1 cellular context compared by ENCODE assay signal in genomic region chr16:69031877-69032301, GRCh38.
TF ChIP-seq lines count a peak whose summit lies in the region.

No MANE protein-coding gene starts in this region.

TF ChIP-seq in HepG2, 621 proteins besides CTCF, POLR2A, EP300 and RAD21 (continued from another document and continues in another):
- TF ChIP-seq ZBED4 (CRISPR knock-in tag; IDR thresholded peaks at IDR 0.05; ENCODE audit: borderline replicate concordance) (no peak), THAP11 (CRISPR knock-in tag; IDR thresholded peaks at IDR 0.05) (peak; percentile 39; the same call in 1 of the 2 replicates), HMG20A (CRISPR knock-in tag; IDR thresholded peaks at IDR 0.05; ENCODE audit: borderline replicate concordance) (peak; percentile 73; the same call in 1 of the 2 replicates), RXRA (CRISPR knock-in tag; IDR thresholded peaks at IDR 0.05) (peak; percentile 82), DPF2 (CRISPR knock-in tag; IDR thresholded peaks at IDR 0.05; ENCODE audit: borderline replicate concordance, low read depth) (peak; percentile 45; the same call in 1 of the 2 replicates), ZNF724P (CRISPR knock-in tag; IDR thresholded peaks at IDR 0.05; ENCODE audit: borderline replicate concordance) (no peak), PBX3 (CRISPR knock-in tag; IDR thresholded peaks at IDR 0.05; ENCODE audit: borderline replicate concordance) (no peak), GPN1 (CRISPR knock-in tag; IDR thresholded peaks at IDR 0.05; ENCODE audit: borderline replicate concordance) (no peak), NFIB (CRISPR knock-in tag; IDR thresholded peaks at IDR 0.05; ENCODE audit: borderline replicate concordance) (no peak), ZNF564 (CRISPR knock-in tag; IDR thresholded peaks at IDR 0.05) (0 out of 2 replicates have a peak, but pooled peaks have one; percentile 47), ZNF883 (CRISPR knock-in tag; IDR thresholded peaks at IDR 0.05; ENCODE audit: not compliant biosample characterization) (no peak), ZNF557 (CRISPR knock-in tag; IDR thresholded peaks at IDR 0.05) (no peak), HNF4A (CRISPR knock-in tag; IDR thresholded peaks at IDR 0.05) (peak; percentile 85), POGZ (CRISPR knock-in tag; IDR thresholded peaks at IDR 0.05) (0 out of 2 replicates have a peak, but pooled peaks have one; percentile 37), ZNF124 (CRISPR knock-in tag; IDR thresholded peaks at IDR 0.05) (no peak), CREB1 (IDR thresholded peaks at IDR 0.05) (0 out of 2 replicates have a peak, but pooled peaks have one; percentile 9), CREB1 (CRISPR knock-in tag; IDR thresholded peaks at IDR 0.05) (0 out of 2 replicates have a peak, but pooled peaks have one; percentile 29), NR2F6 (IDR thresholded peaks at IDR 0.05) (peak; percentile 41), NR2F6 (CRISPR knock-in tag; IDR thresholded peaks at IDR 0.05) (peak; percentile 41), FOXK1 (CRISPR knock-in tag; IDR thresholded peaks at IDR 0.05; ENCODE audit: borderline replicate concordance, low read depth) (peak; percentile 26; the same call in 1 of the 2 replicates), ATF7 (IDR thresholded peaks at IDR 0.05) (no peak), ATF7 (CRISPR knock-in tag; IDR thresholded peaks at IDR 0.05) (no peak), SPEN (CRISPR knock-in tag; IDR thresholded peaks at IDR 0.05; ENCODE audit: low read depth) (0 out of 2 replicates have a peak, but pooled peaks have one; percentile 35), SOX5 (CRISPR knock-in tag; IDR thresholded peaks at IDR 0.05; ENCODE audit: borderline replicate concordance) (peak; percentile 61; the same call in 1 of the 2 replicates), RNF2 (conservative IDR thresholded peaks at IDR 0.05; ENCODE audit: low read depth) (no peak), TFAP4 (IDR thresholded peaks at IDR 0.05; ENCODE audit: borderline replicate concordance, low read depth) (peak; percentile 99), FOSL1 (CRISPR knock-in tag; IDR thresholded peaks at IDR 0.05; ENCODE audit: borderline replicate concordance) (peak; percentile 86; the same call in 1 of the 2 replicates), DMAP1 (CRISPR knock-in tag; IDR thresholded peaks at IDR 0.05) (0 out of 2 replicates have a peak, but pooled peaks have one; percentile 27), TGIF2 (CRISPR knock-in tag; IDR thresholded peaks at IDR 0.05) (peak; percentile 57; the same call in 1 of the 2 replicates), ZNF335 (CRISPR knock-in tag; IDR thresholded peaks at IDR 0.05) (peak; percentile 65; the same call in 1 of the 2 replicates)
- TF ChIP-seq, protein P1, sequence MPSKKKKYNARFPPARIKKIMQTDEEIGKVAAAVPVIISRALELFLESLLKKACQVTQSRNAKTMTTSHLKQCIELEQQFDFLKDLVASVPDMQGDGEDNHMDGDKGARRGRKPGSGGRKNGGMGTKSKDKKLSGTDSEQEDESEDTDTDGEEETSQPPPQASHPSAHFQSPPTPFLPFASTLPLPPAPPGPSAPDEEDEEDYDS (CRISPR knock-in tag; IDR thresholded peaks at IDR 0.05): peak; percentile 21; the same call in 1 of the 2 replicates
- TF ChIP-seq, protein P2, sequence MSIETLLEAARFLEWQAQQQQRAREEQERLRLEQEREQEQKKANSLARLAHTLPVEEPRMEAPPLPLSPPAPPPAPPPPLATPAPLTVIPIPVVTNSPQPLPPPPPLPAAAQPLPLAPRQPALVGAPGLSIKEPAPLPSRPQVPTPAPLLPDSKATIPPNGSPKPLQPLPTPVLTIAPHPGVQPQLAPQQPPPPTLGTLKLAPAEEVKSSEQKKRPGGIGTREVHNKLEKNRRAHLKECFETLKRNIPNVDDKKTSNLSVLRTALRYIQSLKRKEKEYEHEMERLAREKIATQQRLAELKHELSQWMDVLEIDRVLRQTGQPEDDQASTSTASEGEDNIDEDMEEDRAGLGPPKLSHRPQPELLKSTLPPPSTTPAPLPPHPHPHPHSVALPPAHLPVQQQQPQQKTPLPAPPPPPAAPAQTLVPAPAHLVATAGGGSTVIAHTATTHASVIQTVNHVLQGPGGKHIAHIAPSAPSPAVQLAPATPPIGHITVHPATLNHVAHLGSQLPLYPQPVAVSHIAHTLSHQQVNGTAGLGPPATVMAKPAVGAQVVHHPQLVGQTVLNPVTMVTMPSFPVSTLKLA (IDR thresholded peaks at IDR 0.05): peak; percentile 38; the same call in 1 of the 2 replicates
- TF ChIP-seq, protein P3, sequence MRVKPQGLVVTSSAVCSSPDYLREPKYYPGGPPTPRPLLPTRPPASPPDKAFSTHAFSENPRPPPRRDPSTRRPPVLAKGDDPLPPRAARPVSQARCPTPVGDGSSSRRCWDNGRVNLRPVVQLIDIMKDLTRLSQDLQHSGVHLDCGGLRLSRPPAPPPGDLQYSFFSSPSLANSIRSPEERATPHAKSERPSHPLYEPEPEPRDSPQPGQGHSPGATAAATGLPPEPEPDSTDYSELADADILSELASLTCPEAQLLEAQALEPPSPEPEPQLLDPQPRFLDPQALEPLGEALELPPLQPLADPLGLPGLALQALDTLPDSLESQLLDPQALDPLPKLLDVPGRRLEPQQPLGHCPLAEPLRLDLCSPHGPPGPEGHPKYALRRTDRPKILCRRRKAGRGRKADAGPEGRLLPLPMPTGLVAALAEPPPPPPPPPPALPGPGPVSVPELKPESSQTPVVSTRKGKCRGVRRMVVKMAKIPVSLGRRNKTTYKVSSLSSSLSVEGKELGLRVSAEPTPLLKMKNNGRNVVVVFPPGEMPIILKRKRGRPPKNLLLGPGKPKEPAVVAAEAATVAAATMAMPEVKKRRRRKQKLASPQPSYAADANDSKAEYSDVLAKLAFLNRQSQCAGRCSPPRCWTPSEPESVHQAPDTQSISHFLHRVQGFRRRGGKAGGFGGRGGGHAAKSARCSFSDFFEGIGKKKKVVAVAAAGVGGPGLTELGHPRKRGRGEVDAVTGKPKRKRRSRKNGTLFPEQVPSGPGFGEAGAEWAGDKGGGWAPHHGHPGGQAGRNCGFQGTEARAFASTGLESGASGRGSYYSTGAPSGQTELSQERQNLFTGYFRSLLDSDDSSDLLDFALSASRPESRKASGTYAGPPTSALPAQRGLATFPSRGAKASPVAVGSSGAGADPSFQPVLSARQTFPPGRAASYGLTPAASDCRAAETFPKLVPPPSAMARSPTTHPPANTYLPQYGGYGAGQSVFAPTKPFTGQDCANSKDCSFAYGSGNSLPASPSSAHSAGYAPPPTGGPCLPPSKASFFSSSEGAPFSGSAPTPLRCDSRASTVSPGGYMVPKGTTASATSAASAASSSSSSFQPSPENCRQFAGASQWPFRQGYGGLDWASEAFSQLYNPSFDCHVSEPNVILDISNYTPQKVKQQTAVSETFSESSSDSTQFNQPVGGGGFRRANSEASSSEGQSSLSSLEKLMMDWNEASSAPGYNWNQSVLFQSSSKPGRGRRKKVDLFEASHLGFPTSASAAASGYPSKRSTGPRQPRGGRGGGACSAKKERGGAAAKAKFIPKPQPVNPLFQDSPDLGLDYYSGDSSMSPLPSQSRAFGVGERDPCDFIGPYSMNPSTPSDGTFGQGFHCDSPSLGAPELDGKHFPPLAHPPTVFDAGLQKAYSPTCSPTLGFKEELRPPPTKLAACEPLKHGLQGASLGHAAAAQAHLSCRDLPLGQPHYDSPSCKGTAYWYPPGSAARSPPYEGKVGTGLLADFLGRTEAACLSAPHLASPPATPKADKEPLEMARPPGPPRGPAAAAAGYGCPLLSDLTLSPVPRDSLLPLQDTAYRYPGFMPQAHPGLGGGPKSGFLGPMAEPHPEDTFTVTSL (CRISPR knock-in tag; IDR thresholded peaks at IDR 0.05; ENCODE audit: borderline replicate concordance): peak; percentile 65; the same call in 1 of the 2 replicates
- TF ChIP-seq, protein P4, sequence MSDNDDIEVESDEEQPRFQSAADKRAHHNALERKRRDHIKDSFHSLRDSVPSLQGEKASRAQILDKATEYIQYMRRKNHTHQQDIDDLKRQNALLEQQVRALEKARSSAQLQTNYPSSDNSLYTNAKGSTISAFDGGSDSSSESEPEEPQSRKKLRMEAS (IDR thresholded peaks at IDR 0.05): peak; percentile 69
- TF ChIP-seq, protein P5, sequence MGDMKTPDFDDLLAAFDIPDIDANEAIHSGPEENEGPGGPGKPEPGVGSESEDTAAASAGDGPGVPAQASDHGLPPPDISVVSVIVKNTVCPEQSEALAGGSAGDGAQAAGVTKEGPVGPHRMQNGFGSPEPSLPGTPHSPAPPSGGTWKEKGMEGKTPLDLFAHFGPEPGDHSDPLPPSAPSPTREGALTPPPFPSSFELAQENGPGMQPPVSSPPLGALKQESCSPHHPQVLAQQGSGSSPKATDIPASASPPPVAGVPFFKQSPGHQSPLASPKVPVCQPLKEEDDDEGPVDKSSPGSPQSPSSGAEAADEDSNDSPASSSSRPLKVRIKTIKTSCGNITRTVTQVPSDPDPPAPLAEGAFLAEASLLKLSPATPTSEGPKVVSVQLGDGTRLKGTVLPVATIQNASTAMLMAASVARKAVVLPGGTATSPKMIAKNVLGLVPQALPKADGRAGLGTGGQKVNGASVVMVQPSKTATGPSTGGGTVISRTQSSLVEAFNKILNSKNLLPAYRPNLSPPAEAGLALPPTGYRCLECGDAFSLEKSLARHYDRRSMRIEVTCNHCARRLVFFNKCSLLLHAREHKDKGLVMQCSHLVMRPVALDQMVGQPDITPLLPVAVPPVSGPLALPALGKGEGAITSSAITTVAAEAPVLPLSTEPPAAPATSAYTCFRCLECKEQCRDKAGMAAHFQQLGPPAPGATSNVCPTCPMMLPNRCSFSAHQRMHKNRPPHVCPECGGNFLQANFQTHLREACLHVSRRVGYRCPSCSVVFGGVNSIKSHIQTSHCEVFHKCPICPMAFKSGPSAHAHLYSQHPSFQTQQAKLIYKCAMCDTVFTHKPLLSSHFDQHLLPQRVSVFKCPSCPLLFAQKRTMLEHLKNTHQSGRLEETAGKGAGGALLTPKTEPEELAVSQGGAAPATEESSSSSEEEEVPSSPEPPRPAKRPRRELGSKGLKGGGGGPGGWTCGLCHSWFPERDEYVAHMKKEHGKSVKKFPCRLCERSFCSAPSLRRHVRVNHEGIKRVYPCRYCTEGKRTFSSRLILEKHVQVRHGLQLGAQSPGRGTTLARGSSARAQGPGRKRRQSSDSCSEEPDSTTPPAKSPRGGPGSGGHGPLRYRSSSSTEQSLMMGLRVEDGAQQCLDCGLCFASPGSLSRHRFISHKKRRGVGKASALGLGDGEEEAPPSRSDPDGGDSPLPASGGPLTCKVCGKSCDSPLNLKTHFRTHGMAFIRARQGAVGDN (CRISPR knock-in tag; IDR thresholded peaks at IDR 0.05): peak; percentile 43
- TF ChIP-seq, protein P6, sequence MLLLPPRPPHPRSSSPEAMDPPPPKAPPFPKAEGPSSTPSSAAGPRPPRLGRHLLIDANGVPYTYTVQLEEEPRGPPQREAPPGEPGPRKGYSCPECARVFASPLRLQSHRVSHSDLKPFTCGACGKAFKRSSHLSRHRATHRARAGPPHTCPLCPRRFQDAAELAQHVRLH (CRISPR knock-in tag; IDR thresholded peaks at IDR 0.05; ENCODE audit: borderline replicate concordance, low read depth): peak; percentile 71; the same call in 1 of the 2 replicates
- TF ChIP-seq, protein P7, sequence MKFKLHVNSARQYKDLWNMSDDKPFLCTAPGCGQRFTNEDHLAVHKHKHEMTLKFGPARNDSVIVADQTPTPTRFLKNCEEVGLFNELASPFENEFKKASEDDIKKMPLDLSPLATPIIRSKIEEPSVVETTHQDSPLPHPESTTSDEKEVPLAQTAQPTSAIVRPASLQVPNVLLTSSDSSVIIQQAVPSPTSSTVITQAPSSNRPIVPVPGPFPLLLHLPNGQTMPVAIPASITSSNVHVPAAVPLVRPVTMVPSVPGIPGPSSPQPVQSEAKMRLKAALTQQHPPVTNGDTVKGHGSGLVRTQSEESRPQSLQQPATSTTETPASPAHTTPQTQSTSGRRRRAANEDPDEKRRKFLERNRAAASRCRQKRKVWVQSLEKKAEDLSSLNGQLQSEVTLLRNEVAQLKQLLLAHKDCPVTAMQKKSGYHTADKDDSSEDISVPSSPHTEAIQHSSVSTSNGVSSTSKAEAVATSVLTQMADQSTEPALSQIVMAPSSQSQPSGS (CRISPR knock-in tag; IDR thresholded peaks at IDR 0.05): no peak
- TF ChIP-seq, protein P8, sequence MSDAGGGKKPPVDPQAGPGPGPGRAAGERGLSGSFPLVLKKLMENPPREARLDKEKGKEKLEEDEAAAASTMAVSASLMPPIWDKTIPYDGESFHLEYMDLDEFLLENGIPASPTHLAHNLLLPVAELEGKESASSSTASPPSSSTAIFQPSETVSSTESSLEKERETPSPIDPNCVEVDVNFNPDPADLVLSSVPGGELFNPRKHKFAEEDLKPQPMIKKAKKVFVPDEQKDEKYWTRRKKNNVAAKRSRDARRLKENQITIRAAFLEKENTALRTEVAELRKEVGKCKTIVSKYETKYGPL (CRISPR knock-in tag; IDR thresholded peaks at IDR 0.05): no peak
